Comparison of ENCODE assay signal across 15 cellular contexts in the genomic region with DNA sequence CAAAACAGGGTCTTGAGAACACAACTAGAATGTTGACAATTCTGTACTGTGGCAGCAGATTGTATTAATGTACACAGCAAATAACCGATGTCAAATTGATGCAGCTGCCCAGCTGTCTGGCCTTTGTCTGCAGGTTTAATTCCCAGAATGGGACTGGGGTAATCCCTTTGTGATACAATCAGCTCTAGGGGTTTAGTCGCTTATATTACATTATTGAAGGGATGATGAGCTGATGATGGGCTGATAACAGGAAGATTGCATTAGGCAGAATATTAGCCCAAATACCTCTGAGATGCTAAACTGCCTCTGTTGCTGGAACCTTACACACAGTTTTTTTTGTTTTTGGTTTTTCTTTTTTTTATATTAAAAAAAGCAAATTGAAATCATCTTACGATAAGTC.
"Had no signal": no experiment of that assay in that cellular context is flagged by ENCODE, and none has a peak within 500 bp of the region (broad histone marks: within the 10 kb centered on the region; RNA-seq: fewer than 3 reads in every experiment).

No MANE protein-coding gene starts in this region.

- H3K36me3 Mint-ChIP-seq: activated naive CD4-positive, alpha-beta T cell treated with anti-CD3 and anti-CD28 coated beads, Interleukin-2, amount 50 U/mL, for 72 hours; mesothelial cell of epicardium; natural killer cell treated with Interleukin-12 subunit alpha and Interleukin-12 subunit beta and Interleukin-15 and Interleukin-18, amount 100 ng/mL, for 72 hours; stimulated activated naive B cell treated with anti-CD40 and anti-IgM and Interleukin-4, amounts not matched to agents 10 μg/mL and 1 μg/mL and 100 μg/mL, for 72 hours had no signal

- H3K9me3 Mint-ChIP-seq: activated naive CD4-positive, alpha-beta T cell treated with anti-CD3 and anti-CD28 coated beads, Interleukin-2, amount 50 U/mL, for 72 hours; activated T-cell treated with anti-CD3 and anti-CD28 coated beads, Interleukin-2, amount 50 U/mL, for 72 hours; stimulated activated naive B cell treated with anti-CD40 and anti-IgM and Interleukin-4, amounts not matched to agents 10 μg/mL and 1 μg/mL and 100 μg/mL, for 72 hours had no signal

- H3K4me3 ChIP-seq: gastroesophageal sphincter, heart right ventricle, left lung, upper lobe of right lung had no signal

- ATAC-seq: activated naive CD4-positive, alpha-beta T cell treated with anti-CD3 and anti-CD28 coated beads, Interleukin-2, amount 50 U/mL, for 72 hours; activated T-cell treated with anti-CD3 and anti-CD28 coated beads, Interleukin-2, amount 50 U/mL, for 72 hours; esophagus mucosa; gastroesophageal sphincter; heart right ventricle; left lung; natural killer cell treated with Interleukin-12 subunit alpha and Interleukin-12 subunit beta and Interleukin-15 and Interleukin-18, amount 100 ng/mL, for 72 hours; stimulated activated naive B cell treated with anti-CD40 and anti-IgM and Interleukin-4, amounts not matched to agents 10 μg/mL and 1 μg/mL and 100 μg/mL, for 72 hours; upper lobe of right lung had no signal

- DNase-seq: activated CD4-positive, alpha-beta T cell treated with anti-CD3 and anti-CD28 coated beads for 1 hour; activated effector memory CD4-positive, alpha-beta T cell treated with anti-CD3 and anti-CD28 coated beads, Interleukin-2, amount 50 U/mL, for 16 hours; activated T-cell treated with anti-CD3 and anti-CD28 coated beads, Interleukin-2, amount 50 U/mL, for 72 hours; cerebellar nuclear complex; effector CD4-positive, alpha-beta T cell; heart right ventricle; left lung; stimulated activated naive B cell treated with anti-CD40 and anti-IgM and Interleukin-4, amounts not matched to agents 10 μg/mL and 1 μg/mL and 100 μg/mL, for 72 hours; upper lobe of right lung had no signal

- H3K27ac ChIP-seq: gastroesophageal sphincter, heart right ventricle, left lung, upper lobe of right lung, VCaP had no signal

- H3K36me3 ChIP-seq: gastroesophageal sphincter, heart right ventricle, left lung, upper lobe of right lung had no signal

- H3K4me1 Mint-ChIP-seq: stimulated activated naive B cell treated with anti-CD40 and anti-IgM and Interleukin-4, amounts not matched to agents 10 μg/mL and 1 μg/mL and 100 μg/mL, for 72 hours had no signal

- H3K27me3 ChIP-seq: gastroesophageal sphincter, heart right ventricle, left lung, upper lobe of right lung had no signal

- H3K27ac Mint-ChIP-seq: activated naive CD4-positive, alpha-beta T cell treated with anti-CD3 and anti-CD28 coated beads, Interleukin-2, amount 50 U/mL, for 72 hours; activated T-cell treated with anti-CD3 and anti-CD28 coated beads, Interleukin-2, amount 50 U/mL, for 72 hours; mesothelial cell of epicardium; natural killer cell treated with Interleukin-12 subunit alpha and Interleukin-12 subunit beta and Interleukin-15 and Interleukin-18, amount 100 ng/mL, for 72 hours; stimulated activated naive B cell treated with anti-CD40 and anti-IgM and Interleukin-4, amounts not matched to agents 10 μg/mL and 1 μg/mL and 100 μg/mL, for 72 hours had no signal

- H3K4me3 Mint-ChIP-seq: activated T-cell treated with anti-CD3 and anti-CD28 coated beads, Interleukin-2, amount 50 U/mL, for 72 hours; mesothelial cell of epicardium; natural killer cell treated with Interleukin-12 subunit alpha and Interleukin-12 subunit beta and Interleukin-15 and Interleukin-18, amount 100 ng/mL, for 72 hours; stimulated activated naive B cell treated with anti-CD40 and anti-IgM and Interleukin-4, amounts not matched to agents 10 μg/mL and 1 μg/mL and 100 μg/mL, for 72 hours had no signal

- H3K27me3 Mint-ChIP-seq: natural killer cell treated with Interleukin-12 subunit alpha and Interleukin-12 subunit beta and Interleukin-15 and Interleukin-18, amount 100 ng/mL, for 72 hours had no signal

- H3K4me1 ChIP-seq: gastroesophageal sphincter, heart right ventricle, left lung, upper lobe of right lung had no signal

- H3K9me3 ChIP-seq: gastroesophageal sphincter, left lung, upper lobe of right lung had no signal
